1 cellular context compared by ENCODE assay signal in genomic region chr14:102749393-102749792, GRCh38.
TF ChIP-seq lines count a peak whose summit lies in the region.

No MANE protein-coding gene starts in this region.

TF ChIP-seq in GM23338, 12 proteins besides CTCF, POLR2A, EP300 and RAD21 (continued from another document):
- TF ChIP-seq ZNF462 (CRISPR knock-in tag; IDR thresholded peaks at IDR 0.05) (no peak), STAT1 (IDR thresholded peaks at IDR 0.05; ENCODE audit: unreplicated experiment) (no peak), CREB1 (CRISPR knock-in tag; IDR thresholded peaks at IDR 0.05; ENCODE audit: low read depth) (no peak), ETS1 (IDR thresholded peaks at IDR 0.05) (no peak), POLR2AphosphoS5 (IDR thresholded peaks at IDR 0.05; ENCODE audit: low read depth) (no peak), JUNB (IDR thresholded peaks at IDR 0.05; ENCODE audit: unreplicated experiment) (no peak), NANOG (IDR thresholded peaks at IDR 0.05; ENCODE audit: borderline replicate concordance) (no peak), REST (IDR thresholded peaks at IDR 0.05; ENCODE audit: unreplicated experiment) (no peak), EZH2phosphoT487 (IDR thresholded peaks at IDR 0.05; ENCODE audit: unreplicated experiment) (no peak), EZH2 (IDR thresholded peaks at IDR 0.05; ENCODE audit: low read depth, unreplicated experiment) (no peak), ZNF331 (CRISPR knock-in tag; IDR thresholded peaks at IDR 0.05; ENCODE audit: low read depth) (no peak)
